9 cellular contexts compared by ENCODE assay signal in genomic region chr16:87582221-87582965, GRCh38. TPM values are rescaled to one million over a fixed set of nuclear protein-coding genes. Genes with fewer than 3 reads are reported as not detected.
DNase-seq lines count a peak whose midpoint lies in the region; ATAC-seq and TF ChIP-seq lines count a peak whose summit lies in the region.
"Had no signal": no experiment of that assay in that cellular context is flagged by ENCODE, and none has a peak within 500 bp of the region (broad histone marks: within the 10 kb centered on the region; RNA-seq: fewer than 3 reads in every experiment).

No MANE protein-coding gene starts in this region.

- peaks cover 3% of the 10 kb centered on the region for H3K36me3 Mint-ChIP-seq in T-helper 17 cell (ENCODE audit: low read depth)

- H3K4me1 Mint-ChIP-seq in T-helper 17 cell, result no peaks in the 10 kb centered on the region

- H3K27me3 Mint-ChIP-seq in T-helper 17 cell, result peaks cover 66% of the 10 kb centered on the region

- H3K36me3 ChIP-seq in stomach, result no peaks in the 10 kb centered on the region

- intact Hi-C loops in stomach (cut with DNase I; ENCODE audit: low total_unique reads), result no loop called here

- DNase-seq in HFF-Myc (ENCODE audit: extremely low read depth, low read depth) (no peak), cerebellum (ENCODE audit: low spot score) (peak; percentile 50), kidney tubule cell (ENCODE audit: low spot score) (peak; percentile 23), stomach (no peak), T-helper 17 cell (no peak), NCI-H1436 treated with DMSO at 0.1 percent for 48 hours (lab: John Stamatoyannopoulos, UW) (no peak), NCI-H2107 treated with DMSO at 0.1 percent for 48 hours (lab: John Stamatoyannopoulos, UW; ENCODE audit: unreplicated experiment) (no peak)
- DNase-seq in activated CD4-positive, CD25-positive, alpha-beta regulatory T cell (lab: John Stamatoyannopoulos, UW), result no peak

- no peak for TF ChIP-seq EP300 in stomach (IDR thresholded peaks at IDR 0.05)

- no peak for TF ChIP-seq POLR2A in stomach (IDR thresholded peaks at IDR 0.05)

- WGBS in stomach, 5 donors, result 33 to 51% (median 46%) methylated on average over 27 to 33 of the region's 33 CpGs

- ATAC-seq in T-helper 17 cell, result no peak
- ATAC-seq: GM12878 had no signal

- peak overlapping the region; percentile 22 for H3K4me3 ChIP-seq in HFF-Myc (replicated peaks; ENCODE audit: low read depth, low read length)
- H3K4me3 ChIP-seq in stomach, result no peak overlapping the region
- H3K4me3 ChIP-seq: GM12878 had no signal

- H3K4me1 ChIP-seq in stomach, result peaks cover 0 to 32% (median 16%) of the 10 kb centered on the region in 4 donors

- H3K27me3 ChIP-seq in stomach, result peaks cover 0 to 54% (median 13%) of the 10 kb centered on the region in 3 donors

- H3K4me3 Mint-ChIP-seq in T-helper 17 cell, result no peak overlapping the region

- no peaks in the 10 kb centered on the region for H3K9me3 ChIP-seq in stomach
- no peaks in the 10 kb centered on the region for H3K9me3 ChIP-seq in T-helper 17 cell (ENCODE audit: control insufficient read depth, low read length, poor library complexity, severe bottlenecking)

- no peak overlapping the region for H3K27ac Mint-ChIP-seq in T-helper 17 cell

- peak overlapping the region; percentile 16 to 90 (median 75) for H3K27ac ChIP-seq in stomach

- no peak for TF ChIP-seq CTCF in HFF-Myc (IDR thresholded peaks at IDR 0.05; ENCODE audit: low read depth, low read length, missing control alignments)
- TF ChIP-seq CTCF in stomach (IDR thresholded peaks at IDR 0.05), result no peak

RNA-seq across cellular contexts. Expression of gene JPH3, which starts 19.9 kb away (rescaled TPM):
- 21.4 TPM for total RNA-seq in cerebellum
- total RNA-seq in stomach, result 1 to 10 TPM in 1 of 5 donors, under 1 TPM in 2, not detected in 2; 0.58 to 1.3 (median 0.73) TPM
- 1 to 10 TPM in 1 of 3 donors, under 1 TPM in 2; 0.31 to 1.3 (median 0.46) TPM for polyA plus RNA-seq in stomach
- under 1 TPM in 1 of 2 donors, not detected in 1; 0.08 TPM for total RNA-seq in T-helper 17 cell
- total RNA-seq: GM12878 had no signal

Comparison
In these comparisons a context has a peak if more than half of its experiments do, and no peak if none do; other contexts are left out.
1. DNase-seq: peak in cerebellum (single experiment) and kidney tubule cell (single experiment); none in HFF-Myc (single experiment), stomach (single experiment), activated CD4-positive, CD25-positive, alpha-beta regulatory T cell (0 of 4), T-helper 17 cell (0 of 3), NCI-H1436 treated with DMSO at 0.1 percent for 48 hours (single experiment) and NCI-H2107 treated with DMSO at 0.1 percent for 48 hours (single experiment).